ENCODE assay signal across 12 cellular contexts in genomic region chr15:74788042-74788715, GRCh38. TPM values are rescaled to one million over a fixed set of nuclear protein-coding genes. Genes with fewer than 3 reads are reported as not detected.
DNase-seq lines count a peak whose midpoint lies in the region; ATAC-seq, FAIRE-seq and TF ChIP-seq lines count a peak whose summit lies in the region.
"Had no signal": no experiment of that assay in that cellular context is flagged by ENCODE, and none has a peak within 500 bp of the region (broad histone marks: within the 10 kb centered on the region; RNA-seq: fewer than 3 reads in every experiment).

No MANE protein-coding gene starts in this region.

- no peaks in the 10 kb centered on the region for H3K27me3 Mint-ChIP-seq in CD8-positive, alpha-beta T cell (ENCODE audit: low read depth)
- peaks cover 4% of the 10 kb centered on the region for H3K27me3 Mint-ChIP-seq in brain
- H3K27me3 Mint-ChIP-seq in neural crest cell (ENCODE audit: low read depth) = no peaks in the 10 kb centered on the region

- H3K27ac ChIP-seq in CD8-positive, alpha-beta T cell (ENCODE audit: low read depth, low read length) = peak overlapping the region; percentile 53
- peak overlapping the region; percentile 77 for H3K27ac ChIP-seq in KMS-11

- TF ChIP-seq CTCF in CD8-positive, alpha-beta T cell (IDR thresholded peaks at IDR 0.05) = peak; percentile 16
- TF ChIP-seq CTCF in KMS-11 (conservative IDR thresholded peaks at IDR 0.05; ENCODE audit: low read depth, low read length) = peak; percentile 7; the same call in 1 of the 2 replicates
- peak in 1 of 2 experiments; percentile 23 for TF ChIP-seq CTCF in brain (conservative IDR thresholded peaks at IDR 0.05)
- TF ChIP-seq CTCF in neural crest cell (conservative IDR thresholded peaks at IDR 0.05) = no peak

- no peak for FAIRE-seq in GM19239 (lab: Jason Lieb, UNC)

- peak overlapping the region; percentile 32 for H3K9ac ChIP-seq in KMS-11

- ATAC-seq in CD8-positive, alpha-beta T cell = no peak
- no peak for ATAC-seq in GM19467 (IDR thresholded peaks at IDR 0.05; ENCODE audit: unreplicated experiment)
- no peak for ATAC-seq in GM19397 (IDR thresholded peaks at IDR 0.05; ENCODE audit: unreplicated experiment)

- H3K9me3 Mint-ChIP-seq in CD8-positive, alpha-beta T cell = no peaks in the 10 kb centered on the region
- H3K9me3 Mint-ChIP-seq in brain (peaks cover 0 to 2% (median 0%) of the 10 kb centered on the region in 5 experiments), neural crest cell (no peaks in the 10 kb centered on the region)

- H3K27me3 ChIP-seq in CD8-positive, alpha-beta T cell (ENCODE audit: insufficient read depth, low read length) = no peaks in the 10 kb centered on the region
- H3K27me3 ChIP-seq in KMS-11 (ENCODE audit: insufficient read depth, low read depth) = no peaks in the 10 kb centered on the region

- peak overlapping the region; percentile 99 for H3K4me2 ChIP-seq in KMS-11

- no peak overlapping the region for H2AFZ ChIP-seq in KMS-11 (ENCODE audit: low read depth)

- H3K79me2 ChIP-seq in KMS-11 (ENCODE audit: insufficient read depth, low read depth) = peaks cover 93% of the 10 kb centered on the region

- H4K20me1 ChIP-seq in KMS-11 (ENCODE audit: insufficient read depth) = peaks cover 10% of the 10 kb centered on the region; the same call in 1 of the 2 replicates

- peak overlapping the region; percentile 92 for H3K27ac Mint-ChIP-seq in CD8-positive, alpha-beta T cell
- H3K27ac Mint-ChIP-seq in brain = peak overlapping the region; percentile 85 to 93 (median 90)
- peak overlapping the region; percentile 67 for H3K27ac Mint-ChIP-seq in neural crest cell (ENCODE audit: unreplicated experiment)

- peaks cover 26% of the 10 kb centered on the region for H3K36me3 Mint-ChIP-seq in CD8-positive, alpha-beta T cell
- H3K36me3 Mint-ChIP-seq in brain = no peaks in the 10 kb centered on the region
- H3K36me3 Mint-ChIP-seq in neural crest cell (ENCODE audit: low read depth) = no peaks in the 10 kb centered on the region

- H3K4me1 Mint-ChIP-seq in CD8-positive, alpha-beta T cell (ENCODE audit: low read depth) = peaks cover 79% of the 10 kb centered on the region
- H3K4me1 Mint-ChIP-seq in brain (peaks cover 99% of the 10 kb centered on the region), neural crest cell (peaks cover 68% of the 10 kb centered on the region)

- CTCF ChIA-PET in CD8-positive, alpha-beta T cell (lab: Charles Lee) = interaction anchor here (0.6 to 38.4 kb wide), 26 partner anchors 9 to 851 kb away, joined by 3 to 1956 read pairs (median 5); partner anchors contain the start of genes CLK3, CSK, FAM219B and LMAN1L

- no peaks in the 10 kb centered on the region for H3K9me3 ChIP-seq in CD8-positive, alpha-beta T cell (ENCODE audit: low read length)

- POLR2A ChIA-PET in CD8-positive, alpha-beta T cell (lab: Charles Lee) = interaction anchor here (0.5 to 21.8 kb wide), 12 partner anchors 6 to 173 kb away, joined by 3 to 512 read pairs (median 6); partner anchors contain the start of genes CLK3, COX5A, CPLX3 and CSK

- H3K36me3 ChIP-seq in CD8-positive, alpha-beta T cell (ENCODE audit: insufficient read depth, low read length) = no peaks in the 10 kb centered on the region
- no peaks in the 10 kb centered on the region for H3K36me3 ChIP-seq in KMS-11 (ENCODE audit: insufficient read depth)

- H3K4me3 Mint-ChIP-seq in CD8-positive, alpha-beta T cell = peak overlapping the region; percentile 83
- H3K4me3 Mint-ChIP-seq in brain (peak overlapping the region; percentile 12 to 72 (median 66)), neural crest cell (peak overlapping the region; percentile 73)

- H3K4me3 ChIP-seq in CD8-positive, alpha-beta T cell (ENCODE audit: low read depth, low read length) = peak overlapping the region; percentile 83
- no peak overlapping the region for H3K4me3 ChIP-seq in KMS-11 (IDR thresholded peaks at IDR 0.05; ENCODE audit: insufficient read depth, low read depth, low read length)

- intact Hi-C loops in CD8-positive, alpha-beta T cell (cut with DNase I, micrococcal nuclease) = loop anchor here (1.0 to 10.0 kb wide), 8 partner anchors 12 to 857 kb away; partner anchors contain the start of genes ARID3B (in 2 of the 2), CLK3 (in 1 of the 2), IMP3 (in 1 of the 2) and SIN3A (in 1 of the 2)

- DNase-seq in CD8-positive, alpha-beta T cell = no peak
- DNase-seq in neural crest cell (ENCODE audit: low read depth, low spot score) (no peak), GM19239 (ENCODE audit: insufficient read length, low spot score) (no peak), hypothalamus (lab: John Stamatoyannopoulos, UW) (no peak)
- DNase-seq: NCI-H2081 treated with DMSO at 0.1 percent for 48 hours had no signal

- H3K4me1 ChIP-seq in CD8-positive, alpha-beta T cell (ENCODE audit: insufficient read depth, low read length) = peaks cover 83% of the 10 kb centered on the region
- peaks cover 88% of the 10 kb centered on the region for H3K4me1 ChIP-seq in KMS-11 (ENCODE audit: low read depth, poor library complexity, severe bottlenecking)

RNA-seq across cellular contexts. Expression of gene CSK, which starts 6.3 kb away (rescaled TPM):
- total RNA-seq in CD8-positive, alpha-beta T cell = 100 to 1,000 TPM in 1 of 2 experiments, 10 to 100 TPM in 1; 99.5 to 118 TPM
- polyA plus RNA-seq in brain (ENCODE audit: insufficient read depth, low read depth, low replicate concordance) = 66.2 TPM
- total RNA-seq in neural crest cell = 107 and 109 TPM in 2 replicates

RNA-seq across cellular contexts. Expression of gene LMAN1L, which starts 24.5 kb away (rescaled TPM):
- total RNA-seq in CD8-positive, alpha-beta T cell = not detected
- not detected for polyA plus RNA-seq in brain (ENCODE audit: insufficient read depth, low read depth, low replicate concordance)
- total RNA-seq in neural crest cell = not detected in 2 replicates
- total RNA-seq: pulmonary artery endothelial cell, ureter had no signal

RNA-seq across cellular contexts. Expression of gene CPLX3, which starts 38.2 kb away (rescaled TPM):
- under 1 TPM; 0.19 to 0.36 TPM for total RNA-seq in CD8-positive, alpha-beta T cell
- polyA plus RNA-seq in brain (ENCODE audit: insufficient read depth, low read depth, low replicate concordance) = 2.1 TPM
- total RNA-seq in neural crest cell = not detected in 2 replicates
- total RNA-seq: activated CD8-positive, alpha-beta memory T cell treated with anti-CD3 and anti-CD28 coated beads for 36 hours; pulmonary artery endothelial cell; ureter had no signal

RNA-seq across cellular contexts. Expression of gene CYP1A2, which starts 39.5 kb away (rescaled TPM):
- not detected for total RNA-seq in CD8-positive, alpha-beta T cell
- polyA plus RNA-seq in brain (ENCODE audit: insufficient read depth, low read depth, low replicate concordance) = not detected
- total RNA-seq in neural crest cell = not detected in 2 replicates
- total RNA-seq: activated CD8-positive, alpha-beta memory T cell treated with anti-CD3 and anti-CD28 coated beads for 36 hours; pulmonary artery endothelial cell; ureter had no signal

RNA-seq across cellular contexts. Expression of gene ULK3, which starts 54.8 kb away (rescaled TPM):
- total RNA-seq in CD8-positive, alpha-beta T cell = 10 to 100 TPM; 34.3 to 35.1 TPM
- 25.2 TPM for polyA plus RNA-seq in brain (ENCODE audit: insufficient read depth, low read depth, low replicate concordance)
- 48.4 TPM in 2 replicates for total RNA-seq in neural crest cell
